In genomic region chr20:7220755-7221154, GRCh38 we compare ENCODE assay signal across 6 cellular contexts.
"Had no signal": no experiment of that assay in that cellular context is flagged by ENCODE, and none has a peak within 500 bp of the region (broad histone marks: within the 10 kb centered on the region; RNA-seq: fewer than 3 reads in every experiment).

No MANE protein-coding gene starts in this region.

- FAIRE-seq: HTR-8/SVneo, K562 had no signal

- H3K4me3 ChIP-seq: K562 had no signal

- H3K27ac ChIP-seq: HL-60 had no signal

- ATAC-seq: K562 had no signal

- DNase-seq: IMR-90, KBM-7, KG1 had no signal
